In genomic region chr11:3614742-3615171, GRCh38 we compare ENCODE assay signal across 1 cellular context.
TF ChIP-seq lines count a peak whose summit lies in the region.

No MANE protein-coding gene starts in this region.

TF ChIP-seq in GM23338, 12 proteins besides CTCF, POLR2A, EP300 and RAD21:
- TF ChIP-seq, protein P1, sequence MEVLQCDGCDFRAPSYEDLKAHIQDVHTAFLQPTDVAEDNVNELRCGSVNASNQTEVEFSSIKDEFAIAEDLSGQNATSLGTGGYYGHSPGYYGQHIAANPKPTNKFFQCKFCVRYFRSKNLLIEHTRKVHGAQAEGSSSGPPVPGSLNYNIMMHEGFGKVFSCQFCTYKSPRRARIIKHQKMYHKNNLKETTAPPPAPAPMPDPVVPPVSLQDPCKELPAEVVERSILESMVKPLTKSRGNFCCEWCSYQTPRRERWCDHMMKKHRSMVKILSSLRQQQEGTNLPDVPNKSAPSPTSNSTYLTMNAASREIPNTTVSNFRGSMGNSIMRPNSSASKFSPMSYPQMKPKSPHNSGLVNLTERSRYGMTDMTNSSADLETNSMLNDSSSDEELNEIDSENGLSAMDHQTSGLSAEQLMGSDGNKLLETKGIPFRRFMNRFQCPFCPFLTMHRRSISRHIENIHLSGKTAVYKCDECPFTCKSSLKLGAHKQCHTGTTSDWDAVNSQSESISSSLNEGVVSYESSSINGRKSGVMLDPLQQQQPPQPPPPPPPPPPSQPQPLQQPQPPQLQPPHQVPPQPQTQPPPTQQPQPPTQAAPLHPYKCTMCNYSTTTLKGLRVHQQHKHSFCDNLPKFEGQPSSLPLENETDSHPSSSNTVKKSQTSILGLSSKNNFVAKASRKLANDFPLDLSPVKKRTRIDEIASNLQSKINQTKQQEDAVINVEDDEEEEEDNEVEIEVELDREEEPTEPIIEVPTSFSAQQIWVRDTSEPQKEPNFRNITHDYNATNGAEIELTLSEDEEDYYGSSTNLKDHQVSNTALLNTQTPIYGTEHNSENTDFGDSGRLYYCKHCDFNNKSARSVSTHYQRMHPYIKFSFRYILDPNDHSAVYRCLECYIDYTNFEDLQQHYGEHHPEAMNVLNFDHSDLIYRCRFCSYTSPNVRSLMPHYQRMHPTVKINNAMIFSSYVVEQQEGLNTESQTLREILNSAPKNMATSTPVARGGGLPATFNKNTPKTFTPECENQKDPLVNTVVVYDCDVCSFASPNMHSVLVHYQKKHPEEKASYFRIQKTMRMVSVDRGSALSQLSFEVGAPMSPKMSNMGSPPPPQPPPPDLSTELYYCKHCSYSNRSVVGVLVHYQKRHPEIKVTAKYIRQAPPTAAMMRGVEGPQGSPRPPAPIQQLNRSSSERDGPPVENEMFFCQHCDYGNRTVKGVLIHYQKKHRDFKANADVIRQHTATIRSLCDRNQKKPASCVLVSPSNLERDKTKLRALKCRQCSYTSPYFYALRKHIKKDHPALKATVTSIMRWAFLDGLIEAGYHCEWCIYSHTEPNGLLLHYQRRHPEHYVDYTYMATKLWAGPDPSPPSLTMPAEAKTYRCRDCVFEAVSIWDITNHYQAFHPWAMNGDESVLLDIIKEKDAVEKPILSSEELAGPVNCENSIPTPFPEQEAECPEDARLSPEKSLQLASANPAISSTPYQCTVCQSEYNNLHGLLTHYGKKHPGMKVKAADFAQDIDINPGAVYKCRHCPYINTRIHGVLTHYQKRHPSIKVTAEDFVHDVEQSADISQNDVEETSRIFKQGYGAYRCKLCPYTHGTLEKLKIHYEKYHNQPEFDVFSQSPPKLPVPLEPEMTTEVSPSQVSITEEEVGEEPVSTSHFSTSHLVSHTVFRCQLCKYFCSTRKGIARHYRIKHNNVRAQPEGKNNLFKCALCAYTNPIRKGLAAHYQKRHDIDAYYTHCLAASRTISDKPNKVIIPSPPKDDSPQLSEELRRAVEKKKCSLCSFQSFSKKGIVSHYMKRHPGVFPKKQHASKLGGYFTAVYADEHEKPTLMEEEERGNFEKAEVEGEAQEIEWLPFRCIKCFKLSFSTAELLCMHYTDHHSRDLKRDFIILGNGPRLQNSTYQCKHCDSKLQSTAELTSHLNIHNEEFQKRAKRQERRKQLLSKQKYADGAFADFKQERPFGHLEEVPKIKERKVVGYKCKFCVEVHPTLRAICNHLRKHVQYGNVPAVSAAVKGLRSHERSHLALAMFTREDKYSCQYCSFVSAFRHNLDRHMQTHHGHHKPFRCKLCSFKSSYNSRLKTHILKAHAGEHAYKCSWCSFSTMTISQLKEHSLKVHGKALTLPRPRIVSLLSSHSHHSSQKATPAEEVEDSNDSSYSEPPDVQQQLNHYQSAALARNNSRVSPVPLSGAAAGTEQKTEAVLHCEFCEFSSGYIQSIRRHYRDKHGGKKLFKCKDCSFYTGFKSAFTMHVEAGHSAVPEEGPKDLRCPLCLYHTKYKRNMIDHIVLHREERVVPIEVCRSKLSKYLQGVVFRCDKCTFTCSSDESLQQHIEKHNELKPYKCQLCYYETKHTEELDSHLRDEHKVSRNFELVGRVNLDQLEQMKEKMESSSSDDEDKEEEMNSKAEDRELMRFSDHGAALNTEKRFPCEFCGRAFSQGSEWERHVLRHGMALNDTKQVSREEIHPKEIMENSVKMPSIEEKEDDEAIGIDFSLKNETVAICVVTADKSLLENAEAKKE (CRISPR knock-in tag; IDR thresholded peaks at IDR 0.05), result no peak
- no peak for TF ChIP-seq ZNF331 (CRISPR knock-in tag; IDR thresholded peaks at IDR 0.05; ENCODE audit: low read depth)
TF ChIP-seq in GM23338: peak in this region for 0.
